ENCODE assay signal across 8 cellular contexts in the genomic region with DNA sequence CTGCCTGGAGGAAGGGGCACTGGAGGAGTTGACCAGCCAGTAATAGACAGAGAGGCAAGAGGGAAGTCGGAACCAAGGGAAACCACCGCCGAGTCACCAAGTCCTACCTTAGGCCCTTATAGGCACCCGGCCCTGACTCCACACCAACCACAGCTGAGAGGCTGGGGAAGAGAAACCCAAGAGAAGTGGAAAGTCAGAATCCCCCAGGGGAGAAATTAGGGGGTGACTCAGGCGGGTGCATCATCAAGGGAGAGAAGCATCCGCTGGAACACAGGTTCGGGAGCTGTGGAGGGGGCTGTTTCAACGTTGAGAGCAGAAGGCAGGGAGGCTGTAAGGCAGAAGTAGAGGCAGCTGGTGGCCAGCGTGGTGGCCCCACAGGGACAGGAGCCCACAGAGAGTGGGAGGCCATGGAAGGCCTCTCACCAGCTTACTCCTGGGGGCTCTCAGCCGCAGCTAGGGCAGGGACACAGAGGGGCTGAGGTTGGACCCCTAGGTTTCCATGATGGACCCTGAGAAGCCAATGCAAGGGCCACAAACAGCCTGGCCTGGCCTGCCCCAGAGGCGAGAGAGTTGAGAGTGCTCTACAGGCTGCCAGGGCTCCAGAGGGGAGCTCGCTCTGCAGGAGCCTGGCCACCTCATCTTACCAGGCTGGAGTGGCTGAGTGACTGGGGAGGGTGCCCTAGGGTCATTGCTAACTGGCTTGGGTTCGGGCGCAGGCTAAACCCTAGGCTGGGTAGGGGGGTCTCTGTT. TPM values are rescaled to one million over a fixed set of nuclear protein-coding genes. Genes with fewer than 3 reads are reported as not detected.
A peak's percentile ranks its signal among the peaks of the same experiment; 100 is the strongest.
DNase-seq lines count a peak whose midpoint lies in the region; ATAC-seq, FAIRE-seq and TF ChIP-seq lines count a peak whose summit lies in the region.

No MANE protein-coding gene starts in this region.

- TF ChIP-seq CTCF in CD8-positive, alpha-beta T cell (IDR thresholded peaks at IDR 0.05) = no peak
- no peak for TF ChIP-seq CTCF in K562 (IDR thresholded peaks at IDR 0.05 in 2 of 3, conservative IDR thresholded peaks at IDR 0.05 in 1 of 3; ENCODE audit: insufficient read depth in 2 of 3, low read depth in 1 of 3, low read length in 3 of 3)

- no peak for ATAC-seq in CD8-positive, alpha-beta T cell
- peak; percentile 14 for ATAC-seq in K562
- peak in 1 of 2 donors; percentile 14 for ATAC-seq in naive thymus-derived CD8-positive, alpha-beta T cell

- no peak overlapping the region for H2BK120ac ChIP-seq in mesendoderm (ENCODE audit: low read depth, low read length)

- FAIRE-seq in GM19239 (lab: Jason Lieb, UNC) (peak; percentile 84), K562 (lab: Jason Lieb, UNC) (no peak)

- no peaks in the 10 kb centered on the region for H3K36me3 ChIP-seq in CD8-positive, alpha-beta T cell (ENCODE audit: insufficient read depth, low read length)
- H3K36me3 ChIP-seq in HUES48 (ENCODE audit: control insufficient read depth, insufficient read depth, low read length) (peaks cover 10% of the 10 kb centered on the region), K562 (ENCODE audit: control insufficient read depth, insufficient read depth, low read length) (peaks cover 19% of the 10 kb centered on the region; the same call in 2 of the 3 replicates), mesendoderm (ENCODE audit: control insufficient read depth, insufficient read depth, low read length) (no peaks in the 10 kb centered on the region)

- peaks cover 17% of the 10 kb centered on the region for H3K79me1 ChIP-seq in mesendoderm (ENCODE audit: low read length)

- H3K9me3 Mint-ChIP-seq in CD8-positive, alpha-beta T cell = no peaks in the 10 kb centered on the region
- no peaks in the 10 kb centered on the region for H3K9me3 Mint-ChIP-seq in naive thymus-derived CD8-positive, alpha-beta T cell

- H2BK15ac ChIP-seq in mesendoderm (replicated peaks; ENCODE audit: low read depth) = no peak overlapping the region

- H3K4me2 ChIP-seq in K562 (ENCODE audit: insufficient read depth, low read length) (peak overlapping the region; percentile 85), mesendoderm (ENCODE audit: low read length) (no peak overlapping the region)

- POLR2A ChIA-PET in CD8-positive, alpha-beta T cell (lab: Charles Lee) = interaction anchor here (1.1 to 1.3 kb wide), 2 partner anchors 13 to 16 kb away, joined by 3 read pairs; no protein-coding TSS in a partner anchor
- POLR2A ChIA-PET in K562 (lab: Yijun Ruan, JAX) = interaction anchor here (0.7 to 1.5 kb wide), 8 partner anchors 9 to 925 kb away, joined by 3 to 9 read pairs (median 3); no protein-coding TSS in a partner anchor
- POLR2A ChIA-PET in naive thymus-derived CD8-positive, alpha-beta T cell (lab: Charles Lee) = interaction anchor here (0.7 to 3.6 kb wide), 6 partner anchors 9 to 194 kb away, joined by 3 to 12 read pairs (median 6); a partner anchor contains a TSS

- H3K9me1 ChIP-seq in K562 (ENCODE audit: control insufficient read depth, insufficient read depth, low read length) = peaks cover 6% of the 10 kb centered on the region

- H3K23ac ChIP-seq in mesendoderm (ENCODE audit: low read length) = no peak overlapping the region

- no peak overlapping the region for H3K4ac ChIP-seq in mesendoderm (ENCODE audit: low read depth, low read length)

- BruUV-seq in K562 (replicated peaks; lab: Mats Ljungman, UMichigan) = no TSS peak

- no peak overlapping the region for H4K5ac ChIP-seq in mesendoderm (ENCODE audit: low read length)

- H3K9ac ChIP-seq in HUES48 (ENCODE audit: low read depth, low read length) = no peak overlapping the region
- peak overlapping the region; percentile 73 to 93; a peak in 3 of 4 replicates for H3K9ac ChIP-seq in K562 (ENCODE audit: insufficient read depth in 1 of 2, low read depth in 2 of 2, low read length in 2 of 2)
- H3K9ac ChIP-seq in mesendoderm (ENCODE audit: low read length) = no peak overlapping the region

- H3K4me1 ChIP-seq in CD8-positive, alpha-beta T cell (ENCODE audit: insufficient read depth, low read length) = peaks cover 34% of the 10 kb centered on the region
- peaks cover 8% of the 10 kb centered on the region; the same call in 1 of the 2 replicates for H3K4me1 ChIP-seq in HUES48 (ENCODE audit: control insufficient read depth, insufficient read depth, low read length)
- H3K4me1 ChIP-seq in K562 (replicated peaks in 1 of 2; ENCODE audit: control insufficient read depth in 2 of 2, insufficient read depth in 2 of 2, low read length in 2 of 2) = peaks cover 21 to 85% of the 10 kb centered on the region in 2 experiments; a peak in 4 of 5 replicates
- peaks cover 5% of the 10 kb centered on the region for H3K4me1 ChIP-seq in mesendoderm (ENCODE audit: control insufficient read depth, low read depth, low read length)

- no peak for TF ChIP-seq EP300 in K562 (IDR thresholded peaks at IDR 0.05; ENCODE audit: low read length)

- H3K27me3 Mint-ChIP-seq in CD8-positive, alpha-beta T cell (ENCODE audit: low read depth) = peaks cover 5% of the 10 kb centered on the region
- peaks cover 0 to 7% (median 1%) of the 10 kb centered on the region in 5 donors for H3K27me3 Mint-ChIP-seq in naive thymus-derived CD8-positive, alpha-beta T cell

- H3K9me3 ChIP-seq in CD8-positive, alpha-beta T cell (ENCODE audit: low read length) = no peaks in the 10 kb centered on the region
- H3K9me3 ChIP-seq in HUES48 (ENCODE audit: control insufficient read depth, insufficient read depth, low read length) = no peaks in the 10 kb centered on the region
- H3K9me3 ChIP-seq in K562 (replicated peaks; ENCODE audit: control insufficient read depth, insufficient read depth, low read depth, low read length) = no peaks in the 10 kb centered on the region

- H2AK5ac ChIP-seq in mesendoderm (ENCODE audit: low read length) = no peak overlapping the region

- peaks cover 40% of the 10 kb centered on the region for H3K4me1 Mint-ChIP-seq in CD8-positive, alpha-beta T cell (ENCODE audit: low read depth)
- H3K4me1 Mint-ChIP-seq in naive thymus-derived CD8-positive, alpha-beta T cell = peaks cover 19 to 52% (median 44%) of the 10 kb centered on the region in 4 donors

- no peak overlapping the region for H3K18ac ChIP-seq in mesendoderm (ENCODE audit: low read length)

- no peak for TF ChIP-seq RAD21 in K562 (CRISPR knock-in tag; conservative IDR thresholded peaks at IDR 0.05 in 1 of 2, IDR thresholded peaks at IDR 0.05 in 1 of 2)

- no peaks in the 10 kb centered on the region for H3K27me3 ChIP-seq in CD8-positive, alpha-beta T cell (ENCODE audit: insufficient read depth, low read length)
- peaks cover 21% of the 10 kb centered on the region for H3K27me3 ChIP-seq in HUES48 (ENCODE audit: control insufficient read depth, insufficient read depth, low read length)
- H3K27me3 ChIP-seq in K562 (ENCODE audit: control insufficient read depth in 2 of 2, insufficient read depth in 2 of 2, low read length in 2 of 2) = no peaks in the 10 kb centered on the region
- H3K27me3 ChIP-seq in mesendoderm (ENCODE audit: insufficient read depth, low read length, poor library complexity) = peaks cover 5% of the 10 kb centered on the region

- no peak for TF ChIP-seq POLR2A in K562 (conservative IDR thresholded peaks at IDR 0.05)

- in situ Hi-C loops in K562 (cut with MboI) = no loop called here

- no peaks in the 10 kb centered on the region; the same call in 1 of the 2 replicates for H4K20me1 ChIP-seq in K562 (replicated peaks; ENCODE audit: control insufficient read depth, insufficient read depth, low read length)

- no peak overlapping the region for H3K4me3 ChIP-seq in CD8-positive, alpha-beta T cell (ENCODE audit: low read depth, low read length)
- no peak overlapping the region for H3K4me3 ChIP-seq in HUES48 (ENCODE audit: low read depth, low read length)
- H3K4me3 ChIP-seq in K562 = peak overlapping the region; percentile 92; the same call in 1 of the 2 replicates
- no peak overlapping the region for H3K4me3 ChIP-seq in mesendoderm (ENCODE audit: low read length)

- H3K56ac ChIP-seq in mesendoderm (ENCODE audit: low read length) = no peak overlapping the region

- H3K79me2 ChIP-seq in K562 (ENCODE audit: control insufficient read depth, insufficient read depth, low read length) (peaks cover 32% of the 10 kb centered on the region), mesendoderm (ENCODE audit: control insufficient read depth, insufficient read depth, low read length) (peaks cover 12% of the 10 kb centered on the region)

- 63% methylated on average over 6 of the region's 14 CpGs for WGBS in K562 (ENCODE audit: insufficient coverage, low coverage, missing lambda C conversion rate)
- no CpG with 5 or more reads among the region's 14 CpGs for WGBS in mesendoderm (ENCODE audit: extremely low coverage, insufficient coverage, low lambda C conversion rate)

- no peak overlapping the region for H3K27ac ChIP-seq in CD8-positive, alpha-beta T cell (ENCODE audit: low read depth, low read length)
- H3K27ac ChIP-seq in HUES48 (ENCODE audit: low read depth, low read length) (peak overlapping the region; percentile 88), K562 (ENCODE audit: extremely low read depth, low read depth, low read length) (0 out of 3 replicates have a peak overlapping the region, but pooled peaks have one; percentile 86), mesendoderm (ENCODE audit: low read depth, low read length) (no peak overlapping the region)

- H3K4me3 Mint-ChIP-seq in CD8-positive, alpha-beta T cell = peak overlapping the region; percentile 91
- peak overlapping the region; percentile 56 to 95 (median 92) for H3K4me3 Mint-ChIP-seq in naive thymus-derived CD8-positive, alpha-beta T cell

- no peak overlapping the region for H2AFZ ChIP-seq in K562 (ENCODE audit: low read depth, low read length)

- H3K27ac Mint-ChIP-seq in CD8-positive, alpha-beta T cell = no peak overlapping the region
- peak overlapping the region; percentile 37 to 96 (median 88) for H3K27ac Mint-ChIP-seq in naive thymus-derived CD8-positive, alpha-beta T cell

- DNase-seq in CD8-positive, alpha-beta T cell = no peak
- DNase-seq in GM19239 (ENCODE audit: insufficient read length, low spot score) (peak; percentile 67), K562 (ENCODE audit: extremely low read depth in 1 of 4, low spot score in 3 of 4) (no peak), Kasumi-1 (lab: John Stamatoyannopoulos, UW) (no peak), NCI-H774 (lab: John Stamatoyannopoulos, UW) (no peak), mesendoderm (no peak)
- peak in 1 of 10 donors; percentile 28 for DNase-seq in naive thymus-derived CD8-positive, alpha-beta T cell

- intact Hi-C loops in CD8-positive, alpha-beta T cell (cut with DNase I, micrococcal nuclease) = loop anchor here in 1 of 2 experiments (2.0 to 10.0 kb wide), 2 partner anchors 187 to 193 kb away; a partner anchor contains a TSS
- intact Hi-C loops in K562 (cut with micrococcal nuclease) = loop anchor here (10.0 kb wide), 1 partner anchor 133 kb away; no protein-coding TSS in a partner anchor

- peaks cover 4% of the 10 kb centered on the region for H3K36me3 Mint-ChIP-seq in CD8-positive, alpha-beta T cell
- peaks cover 0 to 2% (median 0%) of the 10 kb centered on the region in 3 donors for H3K36me3 Mint-ChIP-seq in naive thymus-derived CD8-positive, alpha-beta T cell

- no peak overlapping the region for H4K8ac ChIP-seq in mesendoderm (ENCODE audit: low read depth, low read length)

- no peak overlapping the region for H2BK5ac ChIP-seq in mesendoderm (ENCODE audit: low read length)

- CTCF ChIA-PET in CD8-positive, alpha-beta T cell (lab: Charles Lee) = interaction anchor here (5.4 to 8.6 kb wide), 2 partner anchors 9 to 19 kb away, joined by 35 to 71 read pairs; no protein-coding TSS in a partner anchor
- CTCF ChIA-PET in K562 (lab: Yijun Ruan, JAX; ENCODE audit: low intra/inter-chr PET ratio) = no interaction called here

RNA-seq across cellular contexts. Expression of a gene that starts 1.4 kb away (rescaled TPM):
- 10 to 100 TPM; 10.9 to 11.6 TPM for total RNA-seq in CD8-positive, alpha-beta T cell
- total RNA-seq in K562 (2011; cell fraction: chromatin; rRNA removed; ENCODE audit: low replicate concordance) = 5.1 and 21.8 TPM in 2 replicates
- 24.5 and 24.8 TPM in 2 replicates for total RNA-seq in K562 (2011; cell fraction: nucleolus; rRNA removed)
- total RNA-seq in K562 (2011; cell fraction: nucleoplasm; rRNA removed) = 9.7 and 11.4 TPM in 2 replicates
- total RNA-seq in K562 (2014; rRNA removed) (24.8 and 29.5 TPM in 2 replicates), K562 (2014; rRNA removed; fragmentation: Illumina TruSeq; extraction: Trizol) (1.5 and 2.9 TPM in 2 replicates), K562 (2015; rRNA removed; fragmentation: Illumina TruSeq; extraction: Trizol) (12.3 and 12.4 TPM in 2 replicates), K562 (2021) (20.4 and 21.0 TPM in 2 replicates)
- polyA plus RNA-seq in K562 (2011; rRNA removed) (5.1 and 6.6 TPM in 2 replicates), K562 (2014; fragmentation: Illumina TruSeq; extraction: Trizol) (3.2 and 10.1 TPM in 2 replicates), K562 (2014; fragmentation: Nextera tagmentation; extraction: Ambion mirVana) (under 1 TPM; 0.10 to 0.50 TPM), K562 (2014; rRNA removed) (18.1 and 22.4 TPM in 2 replicates)
- polyA plus RNA-seq in K562 (2011; cell fraction: cytosol; rRNA removed) = 7.6 and 28.9 TPM in 2 replicates
- 15.5 and 27.8 TPM in 2 replicates for polyA plus RNA-seq in K562 (2011; cell fraction: nucleus; rRNA removed)
- 7.5 and 13.1 TPM in 2 replicates for polyA plus RNA-seq in K562 (2012)
- 1.4 and 2.6 TPM in 2 replicates for polyA minus RNA-seq in K562 (2011; rRNA and poly(A)+ RNA removed)
- 5.0 and 6.5 TPM in 2 replicates for polyA minus RNA-seq in K562 (2011; cell fraction: cytosol; rRNA and poly(A)+ RNA removed)
- polyA minus RNA-seq in K562 (2011; cell fraction: nucleus; rRNA and poly(A)+ RNA removed) = 13.2 and 14.3 TPM in 2 replicates
- total RNA-seq in naive thymus-derived CD8-positive, alpha-beta T cell = 10 to 100 TPM; 15.3 to 16.7 TPM
- 10 to 100 TPM in 1 of 3 donors, 1 to 10 TPM in 2; 6.7 to 11.2 (median 7.0) TPM for polyA plus RNA-seq in naive thymus-derived CD8-positive, alpha-beta T cell
- 9.6 TPM for polyA plus RNA-seq in mesendoderm (2013, experiment 1 of 2)
- polyA plus RNA-seq in mesendoderm (2013, experiment 2 of 2) = 9.5 TPM

RNA-seq across cellular contexts. Expression of a gene that starts 5.0 kb away (rescaled TPM):
- 1 to 10 TPM; 6.5 TPM for total RNA-seq in CD8-positive, alpha-beta T cell
- 63.0 and 253 TPM in 2 replicates for total RNA-seq in K562 (2011; cell fraction: chromatin; rRNA removed; ENCODE audit: low replicate concordance)
- 300 and 318 TPM in 2 replicates for total RNA-seq in K562 (2011; cell fraction: nucleolus; rRNA removed)
- 108 and 141 TPM in 2 replicates for total RNA-seq in K562 (2011; cell fraction: nucleoplasm; rRNA removed)
- total RNA-seq in K562 (2014; rRNA removed) = 692 and 778 TPM in 2 replicates
- 90.5 and 91.6 TPM in 2 replicates for total RNA-seq in K562 (2014; rRNA removed; fragmentation: Illumina TruSeq; extraction: Trizol)
- 177 and 191 TPM in 2 replicates for total RNA-seq in K562 (2015; rRNA removed; fragmentation: Illumina TruSeq; extraction: Trizol)
- 558 and 570 TPM in 2 replicates for total RNA-seq in K562 (2021)
- polyA plus RNA-seq in K562 (2011; rRNA removed) = 132 and 348 TPM in 2 replicates
- 261 and 599 TPM in 2 replicates for polyA plus RNA-seq in K562 (2011; cell fraction: cytosol; rRNA removed)
- 742 and 1,022 TPM in 2 replicates for polyA plus RNA-seq in K562 (2011; cell fraction: nucleus; rRNA removed)
- polyA plus RNA-seq in K562 (2012) = 375 and 553 TPM in 2 replicates
- 115 and 390 TPM in 2 replicates for polyA plus RNA-seq in K562 (2014; fragmentation: Illumina TruSeq; extraction: Trizol)
- polyA plus RNA-seq in K562 (2014; fragmentation: Nextera tagmentation; extraction: Ambion mirVana) = 10 to 100 TPM; 23.9 to 44.5 TPM
- 564 and 637 TPM in 2 replicates for polyA plus RNA-seq in K562 (2014; rRNA removed)
- 34.8 and 43.6 TPM in 2 replicates for polyA minus RNA-seq in K562 (2011; rRNA and poly(A)+ RNA removed)
- polyA minus RNA-seq in K562 (2011; cell fraction: cytosol; rRNA and poly(A)+ RNA removed) = 164 and 287 TPM in 2 replicates
- polyA minus RNA-seq in K562 (2011; cell fraction: nucleus; rRNA and poly(A)+ RNA removed) = 93.2 and 131 TPM in 2 replicates
- total RNA-seq in naive thymus-derived CD8-positive, alpha-beta T cell = under 1 TPM in 1 of 2 experiments, not detected in 1; 0.69 TPM
- 1 to 10 TPM in 1 of 3 donors, not detected in 2; 1.8 TPM for polyA plus RNA-seq in naive thymus-derived CD8-positive, alpha-beta T cell
- 162 TPM for polyA plus RNA-seq in mesendoderm (2013, experiment 1 of 2)
- 164 TPM for polyA plus RNA-seq in mesendoderm (2013, experiment 2 of 2)

RNA-seq across cellular contexts. Expression of a gene that starts 34.9 kb away (rescaled TPM):
- 10 to 100 TPM; 46.2 to 46.3 TPM for total RNA-seq in CD8-positive, alpha-beta T cell
- total RNA-seq in K562 (2011; cell fraction: chromatin; rRNA removed; ENCODE audit: low replicate concordance) = 7.5 and 18.1 TPM in 2 replicates
- total RNA-seq in K562 (2011; cell fraction: nucleolus; rRNA removed) = 5.4 and 6.3 TPM in 2 replicates
- total RNA-seq in K562 (2011; cell fraction: nucleoplasm; rRNA removed) = 9.8 and 13.9 TPM in 2 replicates
- total RNA-seq in K562 (2014; rRNA removed) (11.1 and 15.1 TPM in 2 replicates), K562 (2014; rRNA removed; fragmentation: Illumina TruSeq; extraction: Trizol) (21.4 and 22.6 TPM in 2 replicates), K562 (2015; rRNA removed; fragmentation: Illumina TruSeq; extraction: Trizol) (18.0 and 19.5 TPM in 2 replicates), K562 (2021) (16.9 and 17.5 TPM in 2 replicates)
- polyA plus RNA-seq in K562 (2011; rRNA removed) (7.6 and 7.9 TPM in 2 replicates), K562 (2014; fragmentation: Illumina TruSeq; extraction: Trizol) (17.2 and 20.6 TPM in 2 replicates), K562 (2014; fragmentation: Nextera tagmentation; extraction: Ambion mirVana) (10 to 100 TPM in 1 of 2 experiments, 1 to 10 TPM in 1; 9.1 to 13.2 TPM), K562 (2014; rRNA removed) (9.9 and 11.2 TPM in 2 replicates)
- 3.5 and 6.5 TPM in 2 replicates for polyA plus RNA-seq in K562 (2011; cell fraction: cytosol; rRNA removed)
- 5.0 and 5.8 TPM in 2 replicates for polyA plus RNA-seq in K562 (2011; cell fraction: nucleus; rRNA removed)
- 8.6 and 12.2 TPM in 2 replicates for polyA plus RNA-seq in K562 (2012)
- polyA minus RNA-seq in K562 (2011; rRNA and poly(A)+ RNA removed) = 12.3 and 14.5 TPM in 2 replicates
- polyA minus RNA-seq in K562 (2011; cell fraction: cytosol; rRNA and poly(A)+ RNA removed) = 10.3 and 10.5 TPM in 2 replicates
- polyA minus RNA-seq in K562 (2011; cell fraction: nucleus; rRNA and poly(A)+ RNA removed) = 4.0 and 7.8 TPM in 2 replicates
- 10 to 100 TPM; 41.1 to 46.9 TPM for total RNA-seq in naive thymus-derived CD8-positive, alpha-beta T cell
- 10 to 100 TPM; 39.0 to 48.5 (median 47.5) TPM for polyA plus RNA-seq in naive thymus-derived CD8-positive, alpha-beta T cell
- polyA plus RNA-seq in mesendoderm (2013, experiment 1 of 2) = 22.9 TPM
- 21.8 TPM for polyA plus RNA-seq in mesendoderm (2013, experiment 2 of 2)

RNA-seq across cellular contexts. Expression of a gene that starts 35.2 kb away (rescaled TPM):
- total RNA-seq in CD8-positive, alpha-beta T cell = 10 to 100 TPM; 11.6 to 13.4 TPM
- total RNA-seq in K562 (2011; cell fraction: chromatin; rRNA removed; ENCODE audit: low replicate concordance) = 34.1 and 36.6 TPM in 2 replicates
- total RNA-seq in K562 (2011; cell fraction: nucleolus; rRNA removed) = 16.8 and 18.7 TPM in 2 replicates
- 27.0 and 28.2 TPM in 2 replicates for total RNA-seq in K562 (2011; cell fraction: nucleoplasm; rRNA removed)
- 25.2 and 25.6 TPM in 2 replicates for total RNA-seq in K562 (2014; rRNA removed)
- 25.7 and 27.3 TPM in 2 replicates for total RNA-seq in K562 (2014; rRNA removed; fragmentation: Illumina TruSeq; extraction: Trizol)
- 27.0 and 28.5 TPM in 2 replicates for total RNA-seq in K562 (2015; rRNA removed; fragmentation: Illumina TruSeq; extraction: Trizol)
- 34.6 and 35.5 TPM in 2 replicates for total RNA-seq in K562 (2021)
- polyA plus RNA-seq in K562 (2011; rRNA removed) = 13.0 and 19.1 TPM in 2 replicates
- 5.5 and 7.4 TPM in 2 replicates for polyA plus RNA-seq in K562 (2011; cell fraction: cytosol; rRNA removed)
- 6.3 and 6.5 TPM in 2 replicates for polyA plus RNA-seq in K562 (2011; cell fraction: nucleus; rRNA removed)
- 35.5 TPM in 2 replicates for polyA plus RNA-seq in K562 (2012)
- polyA plus RNA-seq in K562 (2014; fragmentation: Illumina TruSeq; extraction: Trizol) = 24.8 and 27.3 TPM in 2 replicates
- 10 to 100 TPM in 1 of 2 experiments, 1 to 10 TPM in 1; 5.0 to 11.8 TPM for polyA plus RNA-seq in K562 (2014; fragmentation: Nextera tagmentation; extraction: Ambion mirVana)
- polyA plus RNA-seq in K562 (2014; rRNA removed) = 33.5 and 35.3 TPM in 2 replicates
- 4.3 and 7.4 TPM in 2 replicates for polyA minus RNA-seq in K562 (2011; rRNA and poly(A)+ RNA removed)
- polyA minus RNA-seq in K562 (2011; cell fraction: cytosol; rRNA and poly(A)+ RNA removed) = 5.2 and 7.9 TPM in 2 replicates
- polyA minus RNA-seq in K562 (2011; cell fraction: nucleus; rRNA and poly(A)+ RNA removed) = 5.8 and 9.2 TPM in 2 replicates
- total RNA-seq in naive thymus-derived CD8-positive, alpha-beta T cell = 10 to 100 TPM; 27.4 to 29.1 TPM
- 10 to 100 TPM; 47.3 to 72.0 (median 48.2) TPM for polyA plus RNA-seq in naive thymus-derived CD8-positive, alpha-beta T cell
- polyA plus RNA-seq in mesendoderm (2013, experiment 1 of 2) = 27.1 TPM
- polyA plus RNA-seq in mesendoderm (2013, experiment 2 of 2) = 28.2 TPM

Comparison
In these comparisons a context has a peak if more than half of its experiments do, and no peak if none do; other contexts are left out.
1. H3K27ac ChIP-seq: peak in HUES48 (single experiment) and K562 (single experiment); none in CD8-positive, alpha-beta T cell (single experiment) and mesendoderm (single experiment).
2. H3K9ac ChIP-seq: peak in K562 (2 of 2); none in HUES48 (single experiment) and mesendoderm (single experiment).
3. RNA of a gene that starts 5.0 kb away (total RNA-seq): 63.0 to 778 TPM in K562; 6.5 TPM in CD8-positive, alpha-beta T cell and 0.69 TPM in naive thymus-derived CD8-positive, alpha-beta T cell; every median in the first group is over 4 times any median in the second.